8 cellular contexts compared by ENCODE assay signal in genomic region chr4:57043304-57044251, GRCh38.
DNase-seq lines count a peak whose midpoint lies in the region; ATAC-seq and TF ChIP-seq lines count a peak whose summit lies in the region.

No MANE protein-coding gene starts in this region.

- no peak for TF ChIP-seq EP300 in transverse colon (IDR thresholded peaks at IDR 0.05; ENCODE audit: low read depth)

- POLR2A ChIA-PET in RWPE1 (lab: Yijun Ruan, JAX; ENCODE audit: low non-redundant PET) = no interaction called here

- intact Hi-C loops in transverse colon (cut with DNase I; ENCODE audit: low total_unique reads) = no loop called here
- intact Hi-C loops in activated naive CD4-positive, alpha-beta T cell treated with anti-CD3 and anti-CD28 coated beads for 36 hours (cut with micrococcal nuclease) = no loop called here

- H3K36me3 ChIP-seq in esophagus (ENCODE audit: control insufficient read depth in 2 of 2, insufficient read depth in 2 of 2, low read length in 1 of 2) (no peaks in the 10 kb centered on the region), mucosa of rectum (ENCODE audit: control insufficient read depth in 2 of 2, insufficient read depth in 2 of 2, low read length in 2 of 2) (no peaks in the 10 kb centered on the region), transverse colon (no peaks in the 10 kb centered on the region)

- in situ Hi-C loops in transverse colon (cut with MboI; ENCODE audit: low pct_ligation_motif_present in 1 of 4, low pct_unique_long_range_greater_than_20kb in 1 of 4, low sequenced_read_pairs in 3 of 4) = no loop called here

- H3K27me3 Mint-ChIP-seq in activated naive CD4-positive, alpha-beta T cell treated with anti-CD3 and anti-CD28 coated beads for 36 hours (ENCODE audit: low read depth) = peaks cover 17% of the 10 kb centered on the region
- H3K27me3 Mint-ChIP-seq in stimulated activated naive B cell treated with anti-CD40 and anti-IgM and Interleukin-4, amounts not matched to agents 10 μg/mL and 1 μg/mL and 100 μg/mL, for 72 hours = peaks cover 0 to 6% of the 10 kb centered on the region in 2 donors

- H3K4me1 ChIP-seq in esophagus (ENCODE audit: control insufficient read depth in 2 of 2, insufficient read depth in 2 of 2, low read length in 1 of 2) = no peaks in the 10 kb centered on the region
- H3K4me1 ChIP-seq in mucosa of rectum (ENCODE audit: control insufficient read depth in 2 of 2, insufficient read depth in 2 of 2, low read length in 2 of 2) = peaks cover 2 to 3% of the 10 kb centered on the region in 2 donors
- peaks cover 0 to 33% (median 4%) of the 10 kb centered on the region in 4 donors for H3K4me1 ChIP-seq in transverse colon

- WGBS in esophagus, 2 donors = 27 to 61% methylated on average over 6 of the region's 6 CpGs
- 40 to 51% methylated on average over 1 to 6 of the region's 6 CpGs for WGBS in transverse colon (ENCODE audit: low coverage in 1 of 2), 2 donors

- TF ChIP-seq POLR2A in transverse colon (IDR thresholded peaks at IDR 0.05) = no peak

- H3K27ac ChIP-seq in RWPE1 = peak overlapping the region; percentile 46
- peak overlapping the region; percentile 41 to 44 for H3K27ac ChIP-seq in esophagus (ENCODE audit: low read depth in 2 of 2, low read length in 1 of 2)
- peak overlapping the region; percentile 41 to 65 for H3K27ac ChIP-seq in mucosa of rectum (ENCODE audit: low read depth in 2 of 2, low read length in 2 of 2)
- peak overlapping the region; percentile 40 to 71 (median 62) for H3K27ac ChIP-seq in transverse colon

- no peak overlapping the region for H3K27ac Mint-ChIP-seq in activated naive CD4-positive, alpha-beta T cell treated with anti-CD3 and anti-CD28 coated beads for 36 hours
- H3K27ac Mint-ChIP-seq in stimulated activated naive B cell treated with anti-CD40 and anti-IgM and Interleukin-4, amounts not matched to agents 10 μg/mL and 1 μg/mL and 100 μg/mL, for 72 hours = no peak overlapping the region

- no peaks in the 10 kb centered on the region for H3K9me3 Mint-ChIP-seq in activated naive CD4-positive, alpha-beta T cell treated with anti-CD3 and anti-CD28 coated beads for 36 hours
- H3K9me3 Mint-ChIP-seq in stimulated activated naive B cell treated with anti-CD40 and anti-IgM and Interleukin-4, amounts not matched to agents 10 μg/mL and 1 μg/mL and 100 μg/mL, for 72 hours = peaks cover 6 to 7% of the 10 kb centered on the region in 2 donors

- H3K4me3 ChIP-seq in esophagus (ENCODE audit: low read depth in 1 of 2, low read length in 2 of 2) (no peak overlapping the region), mucosa of rectum (ENCODE audit: low read length in 2 of 2) (no peak overlapping the region), transverse colon (no peak overlapping the region)

- peak overlapping the region in 1 of 2 donors; percentile 1 for H3K9ac ChIP-seq in mucosa of rectum (ENCODE audit: low read depth in 1 of 2, low read length in 2 of 2)

- H3K27me3 ChIP-seq in esophagus (ENCODE audit: control insufficient read depth in 1 of 2, insufficient read depth in 2 of 2, low read length in 2 of 2) (no peaks in the 10 kb centered on the region), mucosa of rectum (ENCODE audit: control insufficient read depth in 2 of 2, insufficient read depth in 2 of 2, low read length in 2 of 2) (no peaks in the 10 kb centered on the region), transverse colon (no peaks in the 10 kb centered on the region)

- H3K36me3 Mint-ChIP-seq in activated naive CD4-positive, alpha-beta T cell treated with anti-CD3 and anti-CD28 coated beads for 36 hours (ENCODE audit: low read depth) = no peaks in the 10 kb centered on the region
- H3K36me3 Mint-ChIP-seq in stimulated activated naive B cell treated with anti-CD40 and anti-IgM and Interleukin-4, amounts not matched to agents 10 μg/mL and 1 μg/mL and 100 μg/mL, for 72 hours = no peaks in the 10 kb centered on the region

- no peak for TF ChIP-seq CTCF in RWPE1 (conservative IDR thresholded peaks at IDR 0.05; ENCODE audit: low read depth)
- no peak for TF ChIP-seq CTCF in transverse colon (IDR thresholded peaks at IDR 0.05)

- no peak overlapping the region for H3K4me3 Mint-ChIP-seq in activated naive CD4-positive, alpha-beta T cell treated with anti-CD3 and anti-CD28 coated beads for 36 hours
- no peak overlapping the region for H3K4me3 Mint-ChIP-seq in stimulated activated naive B cell treated with anti-CD40 and anti-IgM and Interleukin-4, amounts not matched to agents 10 μg/mL and 1 μg/mL and 100 μg/mL, for 72 hours

- CTCF ChIA-PET in RWPE1 (lab: Yijun Ruan, JAX) = interaction anchor here (0.7 kb wide), 1 partner anchor 110 kb away, joined by 3 read pairs; no protein-coding TSS in a partner anchor
- CTCF ChIA-PET in activated naive CD4-positive, alpha-beta T cell treated with anti-CD3 and anti-CD28 coated beads for 36 hours (lab: Charles Lee) = interaction anchor here (0.6 kb wide), 1 partner anchor 118 kb away, joined by 3 read pairs; no protein-coding TSS in a partner anchor

- no peaks in the 10 kb centered on the region for H3K9me3 ChIP-seq in esophagus (ENCODE audit: control insufficient read depth in 2 of 2, insufficient read depth in 1 of 2, low read depth in 1 of 2, low read length in 1 of 2)
- H3K9me3 ChIP-seq in mucosa of rectum (ENCODE audit: control insufficient read depth in 2 of 2, low read length in 2 of 2) = no peaks in the 10 kb centered on the region
- H3K9me3 ChIP-seq in transverse colon = no peaks in the 10 kb centered on the region

- DNase-seq in RWPE1 (ENCODE audit: low spot score) (no peak), transverse colon (no peak), HuH-7 (ENCODE audit: low spot score) (no peak), iPS-NIHi7 (ENCODE audit: extremely low spot score) (no peak)
- no peak for DNase-seq in activated naive CD4-positive, alpha-beta T cell treated with anti-CD3 and anti-CD28 coated beads for 36 hours
- no peak for DNase-seq in stimulated activated naive B cell treated with anti-CD40 and anti-IgM and Interleukin-4, amounts not matched to agents 10 μg/mL and 1 μg/mL and 100 μg/mL, for 72 hours

- H3K4me1 Mint-ChIP-seq in activated naive CD4-positive, alpha-beta T cell treated with anti-CD3 and anti-CD28 coated beads for 36 hours (ENCODE audit: low read depth) = no peaks in the 10 kb centered on the region
- H3K4me1 Mint-ChIP-seq in stimulated activated naive B cell treated with anti-CD40 and anti-IgM and Interleukin-4, amounts not matched to agents 10 μg/mL and 1 μg/mL and 100 μg/mL, for 72 hours = no peaks in the 10 kb centered on the region

- no peak for ATAC-seq in stimulated activated naive B cell treated with anti-CD40 and anti-IgM and Interleukin-4, amounts not matched to agents 10 μg/mL and 1 μg/mL and 100 μg/mL, for 72 hours (replicated peaks)
